25 cellular contexts compared by ENCODE assay signal in genomic region chr7:138154646-138155045, GRCh38.
"Had no signal": no experiment of that assay in that cellular context is flagged by ENCODE, and none has a peak within 500 bp of the region (broad histone marks: within the 10 kb centered on the region; RNA-seq: fewer than 3 reads in every experiment).

No MANE protein-coding gene starts in this region.

- H3K9me3 ChIP-seq: gastroesophageal sphincter, heart left ventricle, left lung, prostate gland, right atrium auricular region, sigmoid colon, thoracic aorta, tibial nerve, upper lobe of right lung, uterus had no signal

- FAIRE-seq: colon, kidney had no signal

- H3K4me3 ChIP-seq: dorsolateral prefrontal cortex, gastroesophageal sphincter, heart left ventricle, hepatocyte, left lung, neural progenitor cell, prostate gland, right atrium auricular region, sigmoid colon, thoracic aorta, tibial nerve, upper lobe of right lung, uterus had no signal

- H3K4me2 ChIP-seq: hepatocyte, neural progenitor cell had no signal

- H3K4me1 ChIP-seq: gastroesophageal sphincter, heart left ventricle, left lung, neural progenitor cell, prostate gland, right atrium auricular region, sigmoid colon, tibial nerve, upper lobe of right lung, uterus had no signal

- H3K27me3 ChIP-seq: dorsolateral prefrontal cortex, gastroesophageal sphincter, heart left ventricle, hepatocyte, left lung, neural progenitor cell, right atrium auricular region, sigmoid colon, tibial nerve, upper lobe of right lung, uterus had no signal

- H3K36me3 ChIP-seq: gastroesophageal sphincter, heart left ventricle, left lung, neural progenitor cell, prostate gland, right atrium auricular region, sigmoid colon, thoracic aorta, tibial nerve, upper lobe of right lung, uterus had no signal

- H2AFZ ChIP-seq: hepatocyte, neural progenitor cell had no signal

- H3K79me2 ChIP-seq: hepatocyte had no signal

- DNase-seq: dorsolateral prefrontal cortex; effector CD4-positive, alpha-beta T cell; foreskin fibroblast; heart left ventricle; kidney; left cardiac atrium; left lung; mesendoderm; midbrain; naive thymus-derived CD4-positive, alpha-beta T cell; nucleus accumbens; sigmoid colon; stimulated activated CD4-positive, alpha-beta T cell treated with anti-CD3 and anti-CD28 coated beads, Interleukin-15, amount 100 ng/mL, for 24 hours; stimulated activated CD4-positive, alpha-beta T cell treated with anti-CD3 and anti-CD28 coated beads, Interleukin-2, amount 100 ng/mL, for 48 hours; stimulated activated naive B cell treated with anti-CD40 and anti-IgM and Interleukin-4, amounts not matched to agents 10 μg/mL and 1 μg/mL and 100 μg/mL, for 72 hours; upper lobe of right lung; uterus had no signal

- H3K9ac ChIP-seq: neural progenitor cell had no signal

- ATAC-seq: gastroesophageal sphincter; heart left ventricle; left cardiac atrium; left lung; naive thymus-derived CD4-positive, alpha-beta T cell; stimulated activated naive B cell treated with anti-CD40 and anti-IgM and Interleukin-4, amounts not matched to agents 10 μg/mL and 1 μg/mL and 100 μg/mL, for 72 hours; upper lobe of right lung had no signal

- H3K27ac ChIP-seq: dorsolateral prefrontal cortex, gastroesophageal sphincter, heart left ventricle, hepatocyte, left lung, neural progenitor cell, prostate gland, right atrium auricular region, sigmoid colon, thoracic aorta, tibial nerve, upper lobe of right lung, uterus had no signal
